In genomic region chr12:76020731-76021672, GRCh38 we compare ENCODE assay signal across 1 cellular context.
TF ChIP-seq lines count a peak whose summit lies in the region.

No MANE protein-coding gene starts in this region.

TF ChIP-seq in K562, 482 proteins besides CTCF, POLR2A, EP300 and RAD21 (continued from another document):
- TF ChIP-seq, protein P1, sequence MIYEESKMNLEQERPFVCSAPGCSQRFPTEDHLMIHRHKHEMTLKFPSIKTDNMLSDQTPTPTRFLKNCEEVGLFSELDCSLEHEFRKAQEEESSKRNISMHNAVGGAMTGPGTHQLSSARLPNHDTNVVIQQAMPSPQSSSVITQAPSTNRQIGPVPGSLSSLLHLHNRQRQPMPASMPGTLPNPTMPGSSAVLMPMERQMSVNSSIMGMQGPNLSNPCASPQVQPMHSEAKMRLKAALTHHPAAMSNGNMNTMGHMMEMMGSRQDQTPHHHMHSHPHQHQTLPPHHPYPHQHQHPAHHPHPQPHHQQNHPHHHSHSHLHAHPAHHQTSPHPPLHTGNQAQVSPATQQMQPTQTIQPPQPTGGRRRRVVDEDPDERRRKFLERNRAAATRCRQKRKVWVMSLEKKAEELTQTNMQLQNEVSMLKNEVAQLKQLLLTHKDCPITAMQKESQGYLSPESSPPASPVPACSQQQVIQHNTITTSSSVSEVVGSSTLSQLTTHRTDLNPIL (CRISPR knock-in tag; IDR thresholded peaks at IDR 0.05): no peak
- no peak for TF ChIP-seq ETS2 (tag; IDR thresholded peaks at IDR 0.05; ENCODE audit: borderline replicate concordance, poor library complexity, severe bottlenecking)
- 0 out of 2 replicates have a peak, but pooled peaks have one; percentile 13 for TF ChIP-seq GABPA (tag; conservative IDR thresholded peaks at IDR 0.05; ENCODE audit: low read depth)
- TF ChIP-seq L3MBTL2 (IDR thresholded peaks at IDR 0.05): no peak
- no peak for TF ChIP-seq SETDB1 (IDR thresholded peaks at IDR 0.05; ENCODE audit: low read length)
- TF ChIP-seq PCBP1 (IDR thresholded peaks at IDR 0.05; ENCODE audit: low read depth, low read length, poor library complexity, severe bottlenecking): no peak
- no peak for TF ChIP-seq NR2C1 (IDR thresholded peaks at IDR 0.05)
- peak; percentile 47; the same call in 1 of the 2 replicates for TF ChIP-seq NR2C1 (tag; IDR thresholded peaks at IDR 0.05)
- TF ChIP-seq STAT6 (CRISPR knock-in tag; IDR thresholded peaks at IDR 0.05): no peak
- TF ChIP-seq MBD1 (CRISPR knock-in tag; IDR thresholded peaks at IDR 0.05): 0 out of 2 replicates have a peak, but pooled peaks have one; percentile 26
- peak; percentile 72 for TF ChIP-seq CREM (IDR thresholded peaks at IDR 0.05; ENCODE audit: low read depth)
- TF ChIP-seq MAFG (tag; conservative IDR thresholded peaks at IDR 0.05): 0 out of 2 replicates have a peak, but pooled peaks have one; percentile 25
- TF ChIP-seq ATF3 (IDR thresholded peaks at IDR 0.05): peak; percentile 59
- no peak for TF ChIP-seq ATF3 (CRISPR knock-in tag; conservative IDR thresholded peaks at IDR 0.05)
- no peak for TF ChIP-seq DLX4 (CRISPR knock-in tag; IDR thresholded peaks at IDR 0.05)
- no peak for TF ChIP-seq NR2C2 (CRISPR knock-in tag; IDR thresholded peaks at IDR 0.05)
- peak; percentile 74 for TF ChIP-seq NR2C2 (tag; IDR thresholded peaks at IDR 0.05)
- TF ChIP-seq, protein P2, sequence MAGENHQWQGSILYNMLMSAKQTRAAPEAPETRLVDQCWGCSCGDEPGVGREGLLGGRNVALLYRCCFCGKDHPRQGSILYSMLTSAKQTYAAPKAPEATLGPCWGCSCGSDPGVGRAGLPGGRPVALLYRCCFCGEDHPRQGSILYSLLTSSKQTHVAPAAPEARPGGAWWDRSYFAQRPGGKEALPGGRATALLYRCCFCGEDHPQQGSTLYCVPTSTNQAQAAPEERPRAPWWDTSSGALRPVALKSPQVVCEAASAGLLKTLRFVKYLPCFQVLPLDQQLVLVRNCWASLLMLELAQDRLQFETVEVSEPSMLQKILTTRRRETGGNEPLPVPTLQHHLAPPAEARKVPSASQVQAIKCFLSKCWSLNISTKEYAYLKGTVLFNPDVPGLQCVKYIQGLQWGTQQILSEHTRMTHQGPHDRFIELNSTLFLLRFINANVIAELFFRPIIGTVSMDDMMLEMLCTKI (IDR thresholded peaks at IDR 0.05; ENCODE audit: partially characterized antibody): no peak
- TF ChIP-seq, protein P3, sequence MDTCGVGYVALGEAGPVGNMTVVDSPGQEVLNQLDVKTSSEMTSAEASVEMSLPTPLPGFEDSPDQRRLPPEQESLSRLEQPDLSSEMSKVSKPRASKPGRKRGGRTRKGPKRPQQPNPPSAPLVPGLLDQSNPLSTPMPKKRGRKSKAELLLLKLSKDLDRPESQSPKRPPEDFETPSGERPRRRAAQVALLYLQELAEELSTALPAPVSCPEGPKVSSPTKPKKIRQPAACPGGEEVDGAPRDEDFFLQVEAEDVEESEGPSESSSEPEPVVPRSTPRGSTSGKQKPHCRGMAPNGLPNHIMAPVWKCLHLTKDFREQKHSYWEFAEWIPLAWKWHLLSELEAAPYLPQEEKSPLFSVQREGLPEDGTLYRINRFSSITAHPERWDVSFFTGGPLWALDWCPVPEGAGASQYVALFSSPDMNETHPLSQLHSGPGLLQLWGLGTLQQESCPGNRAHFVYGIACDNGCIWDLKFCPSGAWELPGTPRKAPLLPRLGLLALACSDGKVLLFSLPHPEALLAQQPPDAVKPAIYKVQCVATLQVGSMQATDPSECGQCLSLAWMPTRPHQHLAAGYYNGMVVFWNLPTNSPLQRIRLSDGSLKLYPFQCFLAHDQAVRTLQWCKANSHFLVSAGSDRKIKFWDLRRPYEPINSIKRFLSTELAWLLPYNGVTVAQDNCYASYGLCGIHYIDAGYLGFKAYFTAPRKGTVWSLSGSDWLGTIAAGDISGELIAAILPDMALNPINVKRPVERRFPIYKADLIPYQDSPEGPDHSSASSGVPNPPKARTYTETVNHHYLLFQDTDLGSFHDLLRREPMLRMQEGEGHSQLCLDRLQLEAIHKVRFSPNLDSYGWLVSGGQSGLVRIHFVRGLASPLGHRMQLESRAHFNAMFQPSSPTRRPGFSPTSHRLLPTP (IDR thresholded peaks at IDR 0.05; ENCODE audit: borderline replicate concordance, extremely low read depth, insufficient read length): no peak
- peak; percentile 90 for TF ChIP-seq ZNF584 (CRISPR knock-in tag; IDR thresholded peaks at IDR 0.05; ENCODE audit: low read depth)
- TF ChIP-seq FOSL1 (tag; conservative IDR thresholded peaks at IDR 0.05): peak; percentile 95
- TF ChIP-seq ATF1 (CRISPR knock-in tag; IDR thresholded peaks at IDR 0.05): no peak
- peak; percentile 34; the same call in 1 of the 2 replicates for TF ChIP-seq ATF1 (tag; IDR thresholded peaks at IDR 0.05)
- TF ChIP-seq, protein P4, sequence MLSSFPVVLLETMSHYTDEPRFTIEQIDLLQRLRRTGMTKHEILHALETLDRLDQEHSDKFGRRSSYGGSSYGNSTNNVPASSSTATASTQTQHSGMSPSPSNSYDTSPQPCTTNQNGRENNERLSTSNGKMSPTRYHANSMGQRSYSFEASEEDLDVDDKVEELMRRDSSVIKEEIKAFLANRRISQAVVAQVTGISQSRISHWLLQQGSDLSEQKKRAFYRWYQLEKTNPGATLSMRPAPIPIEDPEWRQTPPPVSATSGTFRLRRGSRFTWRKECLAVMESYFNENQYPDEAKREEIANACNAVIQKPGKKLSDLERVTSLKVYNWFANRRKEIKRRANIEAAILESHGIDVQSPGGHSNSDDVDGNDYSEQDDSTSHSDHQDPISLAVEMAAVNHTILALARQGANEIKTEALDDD (IDR thresholded peaks at IDR 0.05): peak; percentile 59
- TF ChIP-seq SMARCA4 (IDR thresholded peaks at IDR 0.05): 0 out of 2 replicates have a peak, but pooled peaks have one; percentile 16
